1 cellular context compared by ENCODE assay signal in genomic region chr16:16018705-16019104, GRCh38.
TF ChIP-seq lines count a peak whose summit lies in the region.

No MANE protein-coding gene starts in this region.

TF ChIP-seq in HEK293, 187 proteins besides CTCF, POLR2A, EP300 and RAD21:
- TF ChIP-seq ZSCAN4 (tag by site-specific recombination; IDR thresholded peaks at IDR 0.05) (0 out of 2 replicates have a peak, but pooled peaks have one; percentile 33), ELK4 (IDR thresholded peaks at IDR 0.05; ENCODE audit: borderline replicate concordance, low read depth, low read length) (no peak)
